ENCODE assay signal across 24 cellular contexts in the genomic region with DNA sequence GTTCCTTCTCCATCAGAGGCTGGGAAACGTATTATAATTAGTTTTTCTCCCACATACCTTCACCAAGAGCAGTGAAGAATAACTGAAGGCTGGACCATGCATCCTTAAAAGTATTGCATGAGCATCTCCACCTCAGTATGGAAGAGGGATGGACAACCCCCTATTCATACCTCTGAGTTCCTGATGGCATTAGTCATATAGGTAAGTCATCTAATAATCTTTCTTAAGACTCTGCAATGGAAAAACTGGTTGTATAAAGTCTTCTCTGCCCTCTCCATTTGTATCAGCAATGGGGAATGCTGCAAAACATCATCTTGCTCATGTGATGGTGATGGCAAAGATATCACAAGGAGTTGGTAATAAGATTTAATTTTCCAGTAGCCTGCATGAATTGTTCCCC.
"Had no signal": no experiment of that assay in that cellular context is flagged by ENCODE, and none has a peak within 500 bp of the region (broad histone marks: within the 10 kb centered on the region; RNA-seq: fewer than 3 reads in every experiment).

No MANE protein-coding gene starts in this region.

- H3K4me1 ChIP-seq: gastroesophageal sphincter, right lobe of liver, thyroid gland, upper lobe of right lung had no signal

- H3K79me2 ChIP-seq: hepatocyte had no signal

- H3K4me3 ChIP-seq: gastroesophageal sphincter, hepatocyte, ovary, right lobe of liver, stomach, thyroid gland, upper lobe of right lung had no signal

- H3K4me2 ChIP-seq: hepatocyte had no signal

- H3K4me1 Mint-ChIP-seq: activated B cell treated with CpG ODN at 0.5 μM for 24 hours; activated naive CD4-positive, alpha-beta T cell treated with anti-CD3 and anti-CD28 coated beads, Interleukin-2, amount 10 ng/mL, durations not matched to agents 7 days and 5 days; central memory CD8-positive, alpha-beta T cell; naive B cell had no signal

- ATAC-seq: activated CD8-positive, alpha-beta T cell treated with anti-CD3 and anti-CD28 coated beads for 36 hours; gastroesophageal sphincter; left colon; right lobe of liver; T-cell; upper lobe of right lung had no signal

- H3K9me3 Mint-ChIP-seq: activated B cell treated with CpG ODN at 0.5 μM for 24 hours; activated CD8-positive, alpha-beta T cell treated with anti-CD3 and anti-CD28 coated beads for 36 hours; activated naive CD4-positive, alpha-beta T cell treated with anti-CD3 and anti-CD28 coated beads, Interleukin-2, amount 10 ng/mL, durations not matched to agents 7 days and 5 days; central memory CD8-positive, alpha-beta T cell; dendritic cell treated with granulocyte-macrophage colony-stimulating factor and Interleukin-4, amounts not matched to agents 40 ng/mL and 50 ng/mL, for 4 days; mesothelial cell of epicardium; naive B cell; T-cell; T-helper 2 cell treated with Interferon-gamma antibody and Interleukin-4, amounts not matched to agents 5 μg/mL and 100 μg/mL, for 36 hours had no signal

- H3K27ac Mint-ChIP-seq: activated B cell treated with CpG ODN at 0.5 μM for 24 hours; activated CD8-positive, alpha-beta T cell treated with anti-CD3 and anti-CD28 coated beads for 36 hours; activated naive CD4-positive, alpha-beta T cell treated with anti-CD3 and anti-CD28 coated beads, Interleukin-2, amount 10 ng/mL, durations not matched to agents 7 days and 5 days; dendritic cell treated with granulocyte-macrophage colony-stimulating factor and Interleukin-4, amounts not matched to agents 40 ng/mL and 50 ng/mL, for 4 days; T-helper 2 cell treated with Interferon-gamma antibody and Interleukin-4, amounts not matched to agents 5 μg/mL and 100 μg/mL, for 36 hours had no signal

- H3K27me3 ChIP-seq: gastroesophageal sphincter, hepatocyte, ovary, right lobe of liver, stomach, thyroid gland, upper lobe of right lung had no signal

- H3K27ac ChIP-seq: gastroesophageal sphincter, hepatocyte, ovary, right lobe of liver, thyroid gland, upper lobe of right lung had no signal

- H3K4me3 Mint-ChIP-seq: activated B cell treated with CpG ODN at 0.5 μM for 24 hours; activated CD8-positive, alpha-beta T cell treated with anti-CD3 and anti-CD28 coated beads for 36 hours; activated naive CD4-positive, alpha-beta T cell treated with anti-CD3 and anti-CD28 coated beads, Interleukin-2, amount 10 ng/mL, durations not matched to agents 7 days and 5 days; central memory CD8-positive, alpha-beta T cell; dendritic cell treated with granulocyte-macrophage colony-stimulating factor and Interleukin-4, amounts not matched to agents 40 ng/mL and 50 ng/mL, for 4 days; mesothelial cell of epicardium; naive B cell; T-cell; T-helper 2 cell treated with Interferon-gamma antibody and Interleukin-4, amounts not matched to agents 5 μg/mL and 100 μg/mL, for 36 hours had no signal

- H3K27me3 Mint-ChIP-seq: activated B cell treated with CpG ODN at 0.5 μM for 24 hours; activated CD8-positive, alpha-beta T cell treated with anti-CD3 and anti-CD28 coated beads for 36 hours; activated naive CD4-positive, alpha-beta T cell treated with anti-CD3 and anti-CD28 coated beads, Interleukin-2, amount 10 ng/mL, durations not matched to agents 7 days and 5 days; central memory CD8-positive, alpha-beta T cell; dendritic cell treated with granulocyte-macrophage colony-stimulating factor and Interleukin-4, amounts not matched to agents 40 ng/mL and 50 ng/mL, for 4 days; naive B cell; progenitor cell of endocrine pancreas; T-cell had no signal

- H3K36me3 ChIP-seq: ovary had no signal

- H2AFZ ChIP-seq: hepatocyte had no signal

- DNase-seq: activated B cell treated with CpG ODN at 0.5 μM for 24 hours; activated CD4-positive, alpha-beta T cell treated with anti-CD3 and anti-CD28 coated beads, Interleukin-2, amount 50 U/mL, for 1 hour; activated CD8-positive, alpha-beta T cell treated with anti-CD3 and anti-CD28 coated beads for 36 hours; activated gamma-delta T cell; activated naive CD4-positive, alpha-beta T cell treated with anti-CD3 and anti-CD28 coated beads, Interleukin-2, amount 10 ng/mL, durations not matched to agents 7 days and 5 days; amygdala; islet precursor cell; left colon; naive B cell; ovary; right lobe of liver; stimulated activated CD4-positive, alpha-beta T cell treated with anti-CD3 and anti-CD28 coated beads, Interleukin-12 subunit alpha, Interleukin-12 subunit beta, amount 100 ng/mL, for 4 hours; stimulated activated CD4-positive, alpha-beta T cell treated with anti-CD3 and anti-CD28 coated beads, Interleukin-4, amount 100 ng/mL, for 1 hour; stomach; T-cell; thyroid gland; upper lobe of right lung had no signal

- H3K9me3 ChIP-seq: gastroesophageal sphincter, ovary, right lobe of liver, stomach, thyroid gland, upper lobe of right lung had no signal
